9 cellular contexts compared by ENCODE assay signal in the genomic region with DNA sequence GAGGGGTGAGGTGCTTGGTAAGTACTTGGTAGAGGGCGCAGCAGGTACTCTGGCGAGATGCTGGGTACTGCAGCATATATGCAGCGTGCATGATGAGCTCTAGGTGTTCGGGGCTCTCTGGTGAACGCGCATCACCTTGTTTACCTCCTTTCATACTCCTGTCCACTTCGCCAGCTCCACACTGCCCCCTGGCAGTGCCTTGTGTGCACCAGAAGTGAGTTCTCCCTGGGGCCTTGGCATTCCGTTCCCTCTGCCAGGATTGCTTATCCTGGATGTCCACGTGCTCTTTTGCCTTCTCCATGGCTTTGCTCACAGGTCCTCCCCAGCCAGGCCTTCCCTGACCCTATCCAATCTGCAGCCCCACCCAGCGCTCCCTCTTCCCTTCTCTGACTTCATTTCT.
DNase-seq lines count a peak whose midpoint lies in the region; ATAC-seq, FAIRE-seq and TF ChIP-seq lines count a peak whose summit lies in the region.
"Had no signal": no experiment of that assay in that cellular context is flagged by ENCODE, and none has a peak within 500 bp of the region (broad histone marks: within the 10 kb centered on the region; RNA-seq: fewer than 3 reads in every experiment).

No MANE protein-coding gene starts in this region.

- H3K9me3 ChIP-seq in RWPE2 (ENCODE audit: severe bottlenecking) (no peaks in the 10 kb centered on the region), K562 (replicated peaks; ENCODE audit: control insufficient read depth, insufficient read depth, low read depth, low read length) (no peaks in the 10 kb centered on the region; the same call in 1 of the 2 replicates), neuronal stem cell (replicated peaks in 1 of 2; ENCODE audit: control insufficient read depth in 2 of 2, insufficient read depth in 1 of 2, low read depth in 1 of 2, low read length in 2 of 2) (peaks cover 0 to 1% of the 10 kb centered on the region in 2 donors)
- H3K9me3 ChIP-seq: adrenal gland had no signal

- BruUV-seq in K562 (replicated peaks; lab: Mats Ljungman, UMichigan), result no TSS peak

- no peak overlapping the region for H2BK5ac ChIP-seq in neuronal stem cell (ENCODE audit: low read length)

- peak overlapping the region; percentile 42 for H2BK15ac ChIP-seq in neuronal stem cell (ENCODE audit: low read length)

- H3K4me3 ChIP-seq in RWPE2 (ENCODE audit: severe bottlenecking), result no peak overlapping the region
- no peak overlapping the region for H3K4me3 ChIP-seq in K562
- H3K4me3 ChIP-seq in neuronal stem cell (ENCODE audit: low read length in 2 of 2), result no peak overlapping the region
- H3K4me3 ChIP-seq: adrenal gland had no signal

- H3K4me1 ChIP-seq in RWPE2 (ENCODE audit: insufficient read depth, poor library complexity, severe bottlenecking) (no peaks in the 10 kb centered on the region), K562 (replicated peaks in 1 of 2; ENCODE audit: control insufficient read depth in 2 of 2, insufficient read depth in 2 of 2, low read length in 2 of 2) (no peaks in the 10 kb centered on the region; a peak in 1 of 5 replicates), neuronal stem cell (ENCODE audit: control insufficient read depth in 2 of 2, insufficient read depth in 1 of 2, low read depth in 1 of 2, low read length in 2 of 2) (peaks cover 0 to 3% of the 10 kb centered on the region in 2 donors)
- H3K4me1 ChIP-seq: adrenal gland had no signal

- no peak for TF ChIP-seq POLR2A in K562 (conservative IDR thresholded peaks at IDR 0.05)

- 4% methylated on average over 3 of the region's 10 CpGs for WGBS in K562 (ENCODE audit: insufficient coverage, low coverage, missing lambda C conversion rate)
- WGBS in neuronal stem cell (ENCODE audit: extremely low coverage in 2 of 2, insufficient read length in 2 of 2, insufficient replicate concordance in 1 of 2), 2 donors, result no CpG with 5 or more reads among the region's 10 CpGs

- peak; percentile 37 for TF ChIP-seq CTCF in natural killer cell (IDR thresholded peaks at IDR 0.05)
- peak; percentile 10 for TF ChIP-seq CTCF in RWPE2 (IDR thresholded peaks at IDR 0.05; ENCODE audit: poor library complexity, severe bottlenecking)
- peak; percentile 74 to 77 (median 75) for TF ChIP-seq CTCF in K562 (IDR thresholded peaks at IDR 0.05 in 2 of 3, conservative IDR thresholded peaks at IDR 0.05 in 1 of 3; ENCODE audit: insufficient read depth in 2 of 3, low read depth in 1 of 3, low read length in 3 of 3)

- H4K8ac ChIP-seq in neuronal stem cell (ENCODE audit: low read depth, low read length), result no peak overlapping the region

- no peaks in the 10 kb centered on the region for H3K79me2 ChIP-seq in K562 (ENCODE audit: control insufficient read depth, insufficient read depth, low read length)

- H3K27me3 Mint-ChIP-seq in natural killer cell (ENCODE audit: low read depth in 2 of 2), result peaks cover 0 to 3% of the 10 kb centered on the region in 2 donors
- peaks cover 0 to 10% of the 10 kb centered on the region in 2 donors for H3K27me3 Mint-ChIP-seq in natural killer cell treated with Interleukin-12 subunit alpha and Interleukin-12 subunit beta and Interleukin-15 and Interleukin-18, amount 100 ng/mL, for 72 hours

- no peaks in the 10 kb centered on the region for H3K36me3 Mint-ChIP-seq in natural killer cell
- H3K36me3 Mint-ChIP-seq in natural killer cell treated with Interleukin-12 subunit alpha and Interleukin-12 subunit beta and Interleukin-15 and Interleukin-18, amount 100 ng/mL, for 72 hours, result no peaks in the 10 kb centered on the region

- H4K20me1 ChIP-seq in K562 (replicated peaks; ENCODE audit: control insufficient read depth, insufficient read depth, low read length), result peaks cover 14% of the 10 kb centered on the region; the same call in 1 of the 2 replicates

- H2BK12ac ChIP-seq in neuronal stem cell (ENCODE audit: low read length), result no peak overlapping the region

- DNase-seq in natural killer cell, result peak; percentile 36
- DNase-seq in natural killer cell treated with Interleukin-12 subunit alpha and Interleukin-12 subunit beta and Interleukin-15 and Interleukin-18, amount 100 ng/mL, for 72 hours (ENCODE audit: low spot score), result no peak
- no peak for DNase-seq in RWPE2 (ENCODE audit: low spot score)
- peak; percentile 55 to 70 (median 62) for DNase-seq in K562 (ENCODE audit: extremely low read depth in 1 of 4, low spot score in 3 of 4)
- no peak for DNase-seq in neuronal stem cell (ENCODE audit: low spot score)
- no peak for DNase-seq in T1000 (lab: John Stamatoyannopoulos, UW)
- no peak for DNase-seq in NCI-H226

- POLR2A ChIA-PET in K562 (lab: Yijun Ruan, JAX), result interaction anchor here (0.5 to 0.7 kb wide), 3 partner anchors 8 to 100 kb away, joined by 3 to 4 read pairs (median 3); no protein-coding TSS in a partner anchor

- intact Hi-C loops in natural killer cell (cut with micrococcal nuclease), result loop anchor here (1.0 kb wide), 1 partner anchor 126 kb away; no protein-coding TSS in a partner anchor
- intact Hi-C loops in K562 (cut with micrococcal nuclease), result loop anchor here (2.0 to 5.0 kb wide), 2 partner anchors 49 to 128 kb away; no protein-coding TSS in a partner anchor

- in situ Hi-C loops in K562 (cut with MboI), result no loop called here

- H3K4me2 ChIP-seq in K562 (ENCODE audit: insufficient read depth, low read length) (no peak overlapping the region), neuronal stem cell (ENCODE audit: insufficient read depth, low read length, poor library complexity, severe bottlenecking) (no peak overlapping the region)

- peak in 1 of 3 donors; percentile 69 for ATAC-seq in natural killer cell
- no peak for ATAC-seq in natural killer cell treated with Interleukin-12 subunit alpha and Interleukin-12 subunit beta and Interleukin-15 and Interleukin-18, amount 100 ng/mL, for 72 hours
- peak; percentile 51 for ATAC-seq in RWPE2 (ENCODE audit: low read depth)
- ATAC-seq in K562, result peak; percentile 91
- no peak for ATAC-seq in GM18858 (IDR thresholded peaks at IDR 0.05; ENCODE audit: unreplicated experiment)

- no peaks in the 10 kb centered on the region for H3K9me1 ChIP-seq in K562 (ENCODE audit: control insufficient read depth, insufficient read depth, low read length)

- H3K79me1 ChIP-seq in neuronal stem cell (ENCODE audit: low read depth, low read length), result no peaks in the 10 kb centered on the region

- H2AK5ac ChIP-seq in neuronal stem cell (ENCODE audit: low read depth, low read length), result peak overlapping the region; percentile 73

- H3K9me3 Mint-ChIP-seq in natural killer cell, result no peaks in the 10 kb centered on the region
- no peaks in the 10 kb centered on the region for H3K9me3 Mint-ChIP-seq in natural killer cell treated with Interleukin-12 subunit alpha and Interleukin-12 subunit beta and Interleukin-15 and Interleukin-18, amount 100 ng/mL, for 72 hours

- no peak overlapping the region for H3K4ac ChIP-seq in neuronal stem cell (ENCODE audit: low read length)

- H4K91ac ChIP-seq in neuronal stem cell (ENCODE audit: low read depth, low read length, poor library complexity), result no peak overlapping the region

- H3K14ac ChIP-seq in neuronal stem cell (ENCODE audit: low read length), result no peak overlapping the region

- peak; percentile 47 to 87 for TF ChIP-seq RAD21 in K562 (CRISPR knock-in tag; conservative IDR thresholded peaks at IDR 0.05 in 1 of 2, IDR thresholded peaks at IDR 0.05 in 1 of 2)

- H2AFZ ChIP-seq in K562 (ENCODE audit: low read depth, low read length) (no peak overlapping the region), neuronal stem cell (ENCODE audit: low read length) (no peak overlapping the region)

- no peak overlapping the region for H3K27ac Mint-ChIP-seq in natural killer cell
- no peak overlapping the region for H3K27ac Mint-ChIP-seq in natural killer cell treated with Interleukin-12 subunit alpha and Interleukin-12 subunit beta and Interleukin-15 and Interleukin-18, amount 100 ng/mL, for 72 hours

- no peak overlapping the region for H3K4me3 Mint-ChIP-seq in natural killer cell
- no peak overlapping the region for H3K4me3 Mint-ChIP-seq in natural killer cell treated with Interleukin-12 subunit alpha and Interleukin-12 subunit beta and Interleukin-15 and Interleukin-18, amount 100 ng/mL, for 72 hours

- no peaks in the 10 kb centered on the region for H3K4me1 Mint-ChIP-seq in natural killer cell
- H3K4me1 Mint-ChIP-seq in natural killer cell treated with Interleukin-12 subunit alpha and Interleukin-12 subunit beta and Interleukin-15 and Interleukin-18, amount 100 ng/mL, for 72 hours (ENCODE audit: low read depth in 2 of 2), result no peaks in the 10 kb centered on the region

- CTCF ChIA-PET in K562 (lab: Yijun Ruan, JAX; ENCODE audit: low intra/inter-chr PET ratio), result interaction anchor here (0.7 to 0.8 kb wide), 3 partner anchors 49 to 126 kb away, joined by 3 to 4 read pairs (median 3); no protein-coding TSS in a partner anchor

- FAIRE-seq in K562 (lab: Jason Lieb, UNC), result no peak

- no peak overlapping the region for H2BK120ac ChIP-seq in neuronal stem cell (ENCODE audit: low read depth, low read length)

- peak overlapping the region; percentile 21 for H3K18ac ChIP-seq in neuronal stem cell (ENCODE audit: low read length)

- peak overlapping the region; percentile 65 for H3K23ac ChIP-seq in neuronal stem cell (ENCODE audit: low read depth, low read length, poor library complexity)

- H3K9ac ChIP-seq in K562 (ENCODE audit: insufficient read depth in 1 of 2, low read depth in 2 of 2, low read length in 2 of 2) (no peak overlapping the region), neuronal stem cell (ENCODE audit: low read depth, low read length, poor library complexity) (no peak overlapping the region)

- H3K27me3 ChIP-seq in RWPE2 (ENCODE audit: insufficient read depth, poor library complexity, severe bottlenecking) (peaks cover 11% of the 10 kb centered on the region), K562 (ENCODE audit: control insufficient read depth in 2 of 2, insufficient read depth in 2 of 2, low read length in 2 of 2) (peaks cover 13 to 25% of the 10 kb centered on the region in 2 experiments), neuronal stem cell (ENCODE audit: control insufficient read depth in 3 of 3, insufficient read depth in 3 of 3, low read depth in 1 of 3, low read length in 3 of 3) (no peaks in the 10 kb centered on the region)
- H3K27me3 ChIP-seq: adrenal gland had no signal

- H3K27ac ChIP-seq in RWPE2 (ENCODE audit: poor library complexity, severe bottlenecking) (no peak overlapping the region), K562 (ENCODE audit: extremely low read depth, low read depth, low read length) (no peak overlapping the region), neuronal stem cell (replicated peaks; ENCODE audit: low read length) (no peak overlapping the region)
- H3K27ac ChIP-seq: adrenal gland had no signal

- TF ChIP-seq EP300 in K562 (IDR thresholded peaks at IDR 0.05; ENCODE audit: low read length), result no peak

- H3K36me3 ChIP-seq in RWPE2 (ENCODE audit: low read depth) (no peaks in the 10 kb centered on the region), K562 (ENCODE audit: control insufficient read depth, insufficient read depth, low read length) (no peaks in the 10 kb centered on the region), neuronal stem cell (replicated peaks in 1 of 2; ENCODE audit: control insufficient read depth in 2 of 2, insufficient read depth in 2 of 2, low read length in 2 of 2) (no peaks in the 10 kb centered on the region)
- H3K36me3 ChIP-seq: adrenal gland had no signal

TF ChIP-seq in K562, 482 proteins besides CTCF, POLR2A, EP300 and RAD21 (continues in another document):
- no peak for TF ChIP-seq PML (IDR thresholded peaks at IDR 0.05; ENCODE audit: low read length)
- TF ChIP-seq FOXK2 (conservative IDR thresholded peaks at IDR 0.05 in 1 of 2, IDR thresholded peaks at IDR 0.05 in 1 of 2; ENCODE audit: low read depth in 2 of 2), result peak; percentile 82 to 85; a peak in 3 of 4 replicates

Comparison
In these comparisons a context has a peak if more than half of its experiments do, and no peak if none do; other contexts are left out.
1. DNase-seq: peak in natural killer cell (single experiment) and K562 (4 of 4); none in natural killer cell treated with Interleukin-12 subunit alpha and Interleukin-12 subunit beta and Interleukin-15 and Interleukin-18, amount 100 ng/mL, for 72 hours (single experiment), RWPE2 (single experiment), neuronal stem cell (single experiment), T1000 (single experiment) and NCI-H226 (single experiment).
2. ATAC-seq: peak in RWPE2 (single experiment) and K562 (single experiment); none in natural killer cell treated with Interleukin-12 subunit alpha and Interleukin-12 subunit beta and Interleukin-15 and Interleukin-18, amount 100 ng/mL, for 72 hours (0 of 2) and GM18858 (single experiment).
3. CTCF ChIP-seq: peak in every context shown above with its lines; median percentile 75 in K562; 37 in natural killer cell; 10 in RWPE2.